In the genomic region with DNA sequence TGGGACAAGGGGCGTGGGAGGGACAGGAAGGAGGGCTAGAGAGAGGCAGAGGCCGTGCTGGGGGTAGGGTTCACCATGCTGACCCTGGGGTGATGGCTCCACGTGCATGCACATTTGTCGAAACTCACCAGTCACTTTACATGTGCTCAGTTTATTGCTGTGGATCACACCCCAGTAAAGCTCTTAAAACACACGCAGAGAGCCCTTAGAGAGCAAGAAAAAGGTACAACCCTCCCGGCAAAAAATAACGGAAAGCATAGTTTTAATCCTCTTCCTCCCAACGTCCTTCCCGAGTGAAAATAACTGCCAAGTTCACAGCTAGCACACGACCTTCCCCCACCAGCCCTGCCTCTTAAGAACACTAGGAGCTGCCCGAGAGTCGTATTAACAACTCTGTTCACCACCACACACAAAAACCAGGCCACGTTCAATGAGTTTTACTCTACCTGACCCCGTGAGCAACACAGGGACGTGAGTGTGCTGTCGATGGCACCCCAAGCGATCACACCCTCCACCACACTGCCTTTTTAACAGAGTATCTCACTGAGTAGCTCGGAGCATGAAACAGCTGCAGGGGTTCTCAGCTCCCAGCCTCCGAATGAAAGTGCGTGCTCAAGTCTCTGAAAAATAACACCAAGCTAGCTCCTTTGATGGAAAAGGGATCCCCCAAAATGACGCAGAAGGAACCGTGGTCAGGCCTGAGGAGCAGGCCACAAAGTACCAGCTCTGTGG, we compare ENCODE assay signal across 8 cellular contexts. TPM values are rescaled to one million over a fixed set of nuclear protein-coding genes. Genes with fewer than 3 reads are reported as not detected.
DNase-seq lines count a peak whose midpoint lies in the region; ATAC-seq, FAIRE-seq and TF ChIP-seq lines count a peak whose summit lies in the region.

No MANE protein-coding gene starts in this region.

- H3K4me2 ChIP-seq in hepatocyte, result peak overlapping the region; percentile 59

- no peaks in the 10 kb centered on the region for H3K9me2 ChIP-seq in hepatocyte (replicated peaks; ENCODE audit: insufficient read depth)

- peaks cover 5% of the 10 kb centered on the region for H3K4me1 ChIP-seq in HEK293 (ENCODE audit: control insufficient read depth, insufficient read depth, low read length)
- H3K4me1 ChIP-seq in hepatocyte (ENCODE audit: insufficient read depth), result peaks cover 8% of the 10 kb centered on the region
- no peaks in the 10 kb centered on the region for H3K4me1 ChIP-seq in Caco-2

- H3K4me1 Mint-ChIP-seq in stimulated activated naive CD8-positive, alpha-beta T cell treated with anti-CD3 and anti-CD28 coated beads, Interleukin-15, Interleukin-2, amounts not matched to agents 100 ng/mL and 50 ng/mL, for 24 hours (ENCODE audit: low read depth), result peaks cover 34% of the 10 kb centered on the region
- H3K4me1 Mint-ChIP-seq in Caco-2 (ENCODE audit: low read depth, unreplicated experiment), result peaks cover 8% of the 10 kb centered on the region

- POLR2A ChIA-PET in HEK293 (lab: Yijun Ruan, JAX), result no interaction called here
- POLR2A ChIA-PET in Caco-2 (lab: Charles Lee), result no interaction called here

- H3K4me3 ChIP-seq in HEK293 (ENCODE audit: low read depth, low read length) (no peak overlapping the region), hepatocyte (no peak overlapping the region), Caco-2 (ENCODE audit: low read depth, low read length) (no peak overlapping the region)

- no peak for ATAC-seq in GM21390 (IDR thresholded peaks at IDR 0.05; ENCODE audit: unreplicated experiment)

- intact Hi-C loops in Caco-2 (cut with micrococcal nuclease; ENCODE audit: unreplicated experiment), result no loop called here

- peak overlapping the region; percentile 14 for H3K4me3 Mint-ChIP-seq in stimulated activated naive CD8-positive, alpha-beta T cell treated with anti-CD3 and anti-CD28 coated beads, Interleukin-15, Interleukin-2, amounts not matched to agents 100 ng/mL and 50 ng/mL, for 24 hours
- no peak overlapping the region for H3K4me3 Mint-ChIP-seq in Caco-2 (ENCODE audit: unreplicated experiment)

- no peaks in the 10 kb centered on the region for H3K27me3 Mint-ChIP-seq in stimulated activated naive CD8-positive, alpha-beta T cell treated with anti-CD3 and anti-CD28 coated beads, Interleukin-15, Interleukin-2, amounts not matched to agents 100 ng/mL and 50 ng/mL, for 24 hours
- no peaks in the 10 kb centered on the region for H3K27me3 Mint-ChIP-seq in Caco-2 (ENCODE audit: insufficient read depth, unreplicated experiment)

- FAIRE-seq in GM12892 (lab: Jason Lieb, UNC), result no peak

- CTCF ChIA-PET in HEK293 (lab: Yijun Ruan, JAX) (interaction anchor here (0.7 to 1.2 kb wide), 2 partner anchors 15 to 18 kb away, joined by 3 read pairs; no protein-coding TSS in a partner anchor), Caco-2 (lab: Charles Lee) (interaction anchor here (1.4 kb wide), 1 partner anchor 15 kb away, joined by 5 read pairs; no protein-coding TSS in a partner anchor)

- H3K36me3 ChIP-seq in HEK293 (ENCODE audit: control insufficient read depth in 2 of 2, insufficient read depth in 1 of 2, low read length in 2 of 2), result no peaks in the 10 kb centered on the region
- H3K36me3 ChIP-seq in hepatocyte (replicated peaks; ENCODE audit: insufficient read depth, low read depth), result no peaks in the 10 kb centered on the region
- no peaks in the 10 kb centered on the region; the same call in 1 of the 2 replicates for H3K36me3 ChIP-seq in Caco-2 (ENCODE audit: control insufficient read depth, insufficient read depth, low read length)

- H3K79me2 ChIP-seq in hepatocyte, result peaks cover 100% of the 10 kb centered on the region

- TF ChIP-seq CTCF in HEK293 (tag by site-specific recombination; IDR thresholded peaks at IDR 0.05), result no peak
- TF ChIP-seq CTCF in hepatocyte (IDR thresholded peaks at IDR 0.05; ENCODE audit: poor library complexity), result peak; percentile 57
- no peak for TF ChIP-seq CTCF in Caco-2 (IDR thresholded peaks at IDR 0.05; ENCODE audit: insufficient read depth in 1 of 2, low read depth in 1 of 2, low read length in 1 of 2, severe bottlenecking in 1 of 2, unreplicated experiment in 1 of 2)

- peaks cover 14% of the 10 kb centered on the region for H3K36me3 Mint-ChIP-seq in stimulated activated naive CD8-positive, alpha-beta T cell treated with anti-CD3 and anti-CD28 coated beads, Interleukin-15, Interleukin-2, amounts not matched to agents 100 ng/mL and 50 ng/mL, for 24 hours (ENCODE audit: low read depth)
- H3K36me3 Mint-ChIP-seq in Caco-2 (ENCODE audit: insufficient read depth, unreplicated experiment), result peaks cover 11% of the 10 kb centered on the region

- DNase-seq in activated naive CD4-positive, alpha-beta T cell treated with anti-CD3 and anti-CD28 coated beads, Interleukin-2, amount 50 U/mL, for 16 hours, result peak; percentile 23
- DNase-seq in hepatocyte (ENCODE audit: low spot score), result peak; percentile 72
- DNase-seq in NCI-H2196 treated with DMSO at 0.1 percent for 48 hours (lab: John Stamatoyannopoulos, UW; ENCODE audit: unreplicated experiment), result no peak
- no peak for DNase-seq in Caco-2
- no peak for DNase-seq in GM12892 (ENCODE audit: insufficient read length)

- no peaks in the 10 kb centered on the region for H3K9me3 Mint-ChIP-seq in stimulated activated naive CD8-positive, alpha-beta T cell treated with anti-CD3 and anti-CD28 coated beads, Interleukin-15, Interleukin-2, amounts not matched to agents 100 ng/mL and 50 ng/mL, for 24 hours
- H3K9me3 Mint-ChIP-seq in Caco-2 (ENCODE audit: unreplicated experiment), result no peaks in the 10 kb centered on the region

- H3K27ac Mint-ChIP-seq in stimulated activated naive CD8-positive, alpha-beta T cell treated with anti-CD3 and anti-CD28 coated beads, Interleukin-15, Interleukin-2, amounts not matched to agents 100 ng/mL and 50 ng/mL, for 24 hours, result peak overlapping the region; percentile 69
- H3K27ac Mint-ChIP-seq in Caco-2 (ENCODE audit: unreplicated experiment), result no peak overlapping the region

- H3K27me3 ChIP-seq in hepatocyte, result no peaks in the 10 kb centered on the region
- no peaks in the 10 kb centered on the region for H3K27me3 ChIP-seq in Caco-2 (replicated peaks; ENCODE audit: control insufficient read depth, insufficient read depth, low read length)

- BruUV-seq in Caco-2 (replicated peaks; lab: Mats Ljungman, UMichigan), result no TSS peak

- H4K20me1 ChIP-seq in hepatocyte (ENCODE audit: insufficient read depth, poor library complexity, severe bottlenecking), result peaks cover 70% of the 10 kb centered on the region

- WGBS in hepatocyte (ENCODE audit: low lambda C conversion rate, missing lambda C conversion rate), result 47% methylated on average over 22 of the region's 22 CpGs

- H3K27ac ChIP-seq in HEK293 (ENCODE audit: extremely low read depth, low read depth, low read length) (no peak overlapping the region), hepatocyte (no peak overlapping the region)

- no peaks in the 10 kb centered on the region for H3K9me3 ChIP-seq in HEK293 (ENCODE audit: control insufficient read depth, insufficient read depth, low read depth, low read length)
- H3K9me3 ChIP-seq in hepatocyte (ENCODE audit: low read depth), result no peaks in the 10 kb centered on the region
- H3K9me3 ChIP-seq in Caco-2, result no peaks in the 10 kb centered on the region

- TF ChIP-seq POLR2A in GM12892 (IDR thresholded peaks at IDR 0.05; ENCODE audit: low read depth, low read length), result no peak

- no peak overlapping the region for H2AFZ ChIP-seq in hepatocyte

TF ChIP-seq in HEK293, 187 proteins besides CTCF, POLR2A, EP300 and RAD21:
- TF ChIP-seq ZNF16 (tag by site-specific recombination; IDR thresholded peaks at IDR 0.05; ENCODE audit: low read depth) (no peak), ZNF654 (tag by site-specific recombination; IDR thresholded peaks at IDR 0.05; ENCODE audit: low read depth) (peak; percentile 28)
TF ChIP-seq in HEK293: peak in this region for 1.

RNA-seq across cellular contexts. Expression of a gene that starts 39.7 kb away (rescaled TPM):
- total RNA-seq in hepatocyte, result 6.6 and 7.5 TPM in 2 replicates
- 2.9 and 3.3 TPM in 2 replicates for polyA plus RNA-seq in hepatocyte
- total RNA-seq in Caco-2 (2022), result 94.9 and 98.2 TPM in 2 replicates
- polyA plus RNA-seq in GM12892 (2012; ENCODE audit: missing spikeins), result 7.8 TPM

Comparison
In these comparisons a context has a peak if more than half of its experiments do, and no peak if none do; other contexts are left out.
1. DNase-seq: peak in activated naive CD4-positive, alpha-beta T cell treated with anti-CD3 and anti-CD28 coated beads, Interleukin-2, amount 50 U/mL, for 16 hours (single experiment) and hepatocyte (single experiment); none in NCI-H2196 treated with DMSO at 0.1 percent for 48 hours (single experiment), Caco-2 (0 of 2) and GM12892 (single experiment).
2. RNA of a gene that starts 39.7 kb away (total RNA-seq): 94.9 to 98.2 TPM in Caco-2; 6.6 to 7.5 TPM in hepatocyte; every median in the first group is over 10 times any median in the second.